ENCODE assay signal across 8 cellular contexts in the genomic region with DNA sequence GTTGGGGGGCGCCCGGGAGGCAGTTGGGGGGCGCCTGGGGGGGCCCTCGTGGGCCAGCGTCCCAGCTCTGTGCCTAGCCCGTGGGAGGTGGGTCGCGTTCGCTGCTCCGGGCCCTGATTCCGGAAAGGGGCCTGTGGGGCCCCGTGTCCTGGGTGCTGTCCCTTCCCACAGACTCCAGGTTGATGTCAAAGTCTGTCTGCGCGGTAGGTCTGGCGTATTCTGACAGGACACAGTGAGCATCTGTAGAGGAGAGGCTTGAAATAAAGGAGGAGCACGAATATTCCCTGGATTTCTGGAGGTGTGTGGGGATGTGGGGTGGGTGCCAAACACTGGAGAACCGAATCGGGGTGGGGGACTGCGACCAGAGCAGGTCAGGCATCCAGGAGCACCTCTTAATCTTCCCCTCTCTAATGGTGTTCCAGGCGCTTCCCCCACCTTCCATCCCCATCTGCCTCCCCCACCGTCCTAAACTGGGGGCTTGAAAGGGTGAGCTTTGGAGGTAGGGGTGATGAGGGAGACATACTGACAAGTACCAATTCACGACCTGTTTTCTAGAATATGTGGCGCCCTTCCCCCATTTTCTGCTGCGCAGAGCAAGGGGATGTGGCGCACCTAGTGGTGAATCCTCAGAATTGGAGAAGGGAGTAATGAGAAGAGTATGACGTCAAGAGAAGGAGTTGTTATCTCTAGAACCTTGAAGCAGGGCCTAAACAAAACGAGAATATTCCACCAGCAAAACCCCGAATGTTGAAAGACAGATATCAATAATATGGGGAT. TPM values are rescaled to one million over a fixed set of nuclear protein-coding genes. Genes with fewer than 3 reads are reported as not detected.
A peak's percentile ranks its signal among the peaks of the same experiment; 100 is the strongest.
DNase-seq lines count a peak whose midpoint lies in the region; ATAC-seq and TF ChIP-seq lines count a peak whose summit lies in the region.

No MANE protein-coding gene starts in this region.

- intact Hi-C loops in ascending aorta (cut with DNase I), result loop anchor here (2.0 to 10.0 kb wide), 5 partner anchors 51 to 1237 kb away; a partner anchor contains a TSS

- no peak overlapping the region for H3K27ac ChIP-seq in SJSA1
- peak overlapping the region; percentile 73 to 75 for H3K27ac ChIP-seq in ascending aorta
- no peak overlapping the region for H3K27ac ChIP-seq in iPS DF 6.9 (ENCODE audit: low read length)

- no peaks in the 10 kb centered on the region for H3K9me3 ChIP-seq in SJSA1 (replicated peaks)
- H3K9me3 ChIP-seq in ascending aorta, result no peaks in the 10 kb centered on the region
- H3K9me3 ChIP-seq in iPS DF 6.9 (ENCODE audit: control insufficient read depth, insufficient read depth, low read length), result no peaks in the 10 kb centered on the region

- H3K4me1 ChIP-seq in SJSA1 (replicated peaks) (no peaks in the 10 kb centered on the region), ascending aorta (no peaks in the 10 kb centered on the region), iPS DF 6.9 (ENCODE audit: control insufficient read depth, insufficient read depth, low read length) (no peaks in the 10 kb centered on the region)

- TF ChIP-seq CTCF in AG10803 (conservative IDR thresholded peaks at IDR 0.05; ENCODE audit: low read length) (peak; percentile 56), ascending aorta (IDR thresholded peaks at IDR 0.05) (peak; percentile 38 to 61 (median 47)), retinal pigment epithelial cell (conservative IDR thresholded peaks at IDR 0.05; ENCODE audit: low read depth, low read length) (peak; percentile 59)

- H3K36me3 ChIP-seq in SJSA1 (no peaks in the 10 kb centered on the region), ascending aorta (no peaks in the 10 kb centered on the region), iPS DF 6.9 (ENCODE audit: control insufficient read depth, insufficient read depth, low read length) (no peaks in the 10 kb centered on the region)

- H3K4me3 ChIP-seq in AG10803 (ENCODE audit: low read length) (peak overlapping the region; percentile 62), SJSA1 (peak overlapping the region; percentile 41), ascending aorta (peak overlapping the region; percentile 59 to 72), iPS DF 6.9 (ENCODE audit: low read length) (peak overlapping the region; percentile 64; the same call in 1 of the 2 replicates), retinal pigment epithelial cell (ENCODE audit: low read length) (peak overlapping the region; percentile 52)

- H3K27me3 ChIP-seq in SJSA1 (replicated peaks) (no peaks in the 10 kb centered on the region), ascending aorta (no peaks in the 10 kb centered on the region), iPS DF 6.9 (ENCODE audit: control insufficient read depth, insufficient read depth, low read length) (no peaks in the 10 kb centered on the region)

- no CpG with 5 or more reads among the region's 28 CpGs for WGBS in iPS DF 6.9 (ENCODE audit: insufficient coverage, insufficient read length)

- DNase-seq in AG10803 (ENCODE audit: low read depth) (peak; percentile 33), SJSA1 (ENCODE audit: low read depth in 1 of 2, low spot score in 2 of 2) (peak in 1 of 2 experiments; percentile 12), ascending aorta (ENCODE audit: low spot score in 2 of 2) (peak in 1 of 2 donors; percentile 78), iPS DF 6.9 (ENCODE audit: low read depth, low spot score) (no peak), retinal pigment epithelial cell (ENCODE audit: low read depth) (no peak), RKO (ENCODE audit: low spot score) (no peak)

- ATAC-seq in GM21576 (IDR thresholded peaks at IDR 0.05; ENCODE audit: unreplicated experiment) (peak; percentile 74), GM21360 (IDR thresholded peaks at IDR 0.05; ENCODE audit: unreplicated experiment) (no peak)

RNA-seq across cellular contexts. Expression of a gene that starts 0.9 kb away (rescaled TPM):
- total RNA-seq in SJSA1 (2014; rRNA removed; shearing (Covaris generic)), result 0.63 and 0.87 TPM in 2 replicates
- 0.85 TPM for total RNA-seq in ascending aorta

RNA-seq across cellular contexts. Expression of a gene that starts 52.8 kb away (rescaled TPM):
- 17.0 and 19.0 TPM in 2 replicates for total RNA-seq in SJSA1 (2014; rRNA removed; shearing (Covaris generic))
- 3.6 TPM for total RNA-seq in ascending aorta

Comparison
In these comparisons a context has a peak if more than half of its experiments do, and no peak if none do; other contexts are left out.
1. H3K27ac ChIP-seq: peak in ascending aorta (2 of 2); none in SJSA1 (single experiment) and iPS DF 6.9 (single experiment).
2. Peak in every context shown above with its lines, with median percentiles within 50 percentile points of each other: H3K4me3 ChIP-seq and CTCF ChIP-seq.